ENCODE assay signal across 22 cellular contexts in the genomic region with DNA sequence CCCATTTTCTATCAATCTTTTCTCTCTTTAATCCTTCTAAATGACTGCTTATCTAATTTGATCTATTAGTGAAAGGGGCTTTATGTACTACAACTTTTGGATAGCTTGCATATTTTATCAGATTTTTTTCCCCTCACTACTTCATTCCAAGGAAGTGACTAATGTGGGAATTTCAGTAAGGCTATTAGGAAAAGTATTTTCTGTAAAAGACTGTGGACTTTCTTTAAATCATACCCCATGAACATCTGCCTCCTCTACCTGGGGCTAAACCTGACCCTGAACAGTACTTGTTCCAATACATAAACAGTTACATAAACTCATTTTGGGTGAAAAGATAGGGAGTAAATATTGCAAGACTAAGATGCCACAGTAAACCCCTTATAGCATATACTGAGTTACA.
A peak's percentile ranks its signal among the peaks of the same experiment; 100 is the strongest.
DNase-seq lines count a peak whose midpoint lies in the region; ATAC-seq and TF ChIP-seq lines count a peak whose summit lies in the region.
"Had no signal": no experiment of that assay in that cellular context is flagged by ENCODE, and none has a peak within 500 bp of the region (broad histone marks: within the 10 kb centered on the region; RNA-seq: fewer than 3 reads in every experiment).

No MANE protein-coding gene starts in this region.

- TF ChIP-seq CTCF in mammary epithelial cell (conservative IDR thresholded peaks at IDR 0.05 in 1 of 2, IDR thresholded peaks at IDR 0.05 in 1 of 2; ENCODE audit: extremely low read depth in 1 of 2, insufficient read depth in 1 of 2, low read depth in 1 of 2, low read length in 2 of 2), result no peak
- TF ChIP-seq CTCF in breast epithelium (IDR thresholded peaks at IDR 0.05), result no peak
- no peak for TF ChIP-seq CTCF in esophagus squamous epithelium (IDR thresholded peaks at IDR 0.05)
- TF ChIP-seq CTCF in CD14-positive monocyte (IDR thresholded peaks at IDR 0.05), result no peak

- in situ Hi-C loops in mammary epithelial cell (cut with MboI; ENCODE audit: low sequenced_read_pairs in 2 of 2), result no loop called here

- intact Hi-C loops in mammary epithelial cell (cut with micrococcal nuclease), result no loop called here
- intact Hi-C loops in breast epithelium (cut with DNase I; ENCODE audit: low total_unique reads), result no loop called here
- intact Hi-C loops in esophagus squamous epithelium (cut with DNase I), result no loop called here
- intact Hi-C loops in CD14-positive monocyte (cut with micrococcal nuclease), result no loop called here

- no peak overlapping the region for H3K9ac ChIP-seq in mammary epithelial cell (ENCODE audit: insufficient read depth, low read length)
- H3K9ac ChIP-seq: BLaER1 treated with 17β-estradiol and CSF1 and Interleukin-3, amounts not matched to agents 10 nM and 100 nM had no signal

- H3K27ac ChIP-seq in mammary epithelial cell (ENCODE audit: insufficient read depth, low read depth, low read length) (no peak overlapping the region), breast epithelium (no peak overlapping the region), esophagus squamous epithelium (no peak overlapping the region)
- H3K27ac ChIP-seq: 22Rv1; BLaER1 treated with 17β-estradiol and CSF1 and Interleukin-3, amounts not matched to agents 10 nM and 100 nM; PC-9 had no signal

- no peak overlapping the region for H3K27ac Mint-ChIP-seq in CD14-positive monocyte
- H3K27ac Mint-ChIP-seq: activated naive CD8-positive, alpha-beta T cell; dendritic cell treated with granulocyte-macrophage colony-stimulating factor and Interleukin-4, amounts not matched to agents 40 ng/mL and 50 ng/mL, for 4 days; stimulated activated naive B cell treated with anti-CD40 and anti-IgM and Interleukin-4, amounts not matched to agents 10 μg/mL and 1 μg/mL and 100 μg/mL, for 72 hours had no signal

- H3K79me2 ChIP-seq in mammary epithelial cell (ENCODE audit: insufficient read depth, low read length), result no peaks in the 10 kb centered on the region

- H3K4me3 ChIP-seq in mammary epithelial cell (replicated peaks in 1 of 3; ENCODE audit: insufficient read depth in 1 of 3, low read depth in 2 of 3, low read length in 3 of 3) (no peak overlapping the region), breast epithelium (no peak overlapping the region), esophagus squamous epithelium (no peak overlapping the region)
- H3K4me3 ChIP-seq: BLaER1 treated with 17β-estradiol and CSF1 and Interleukin-3, amounts not matched to agents 10 nM and 100 nM; PC-9 had no signal

- dilution Hi-C loops in mammary epithelial cell (cut with HindIII; ENCODE audit: low sequenced_read_pairs), result no loop called here

- H3K9me3 Mint-ChIP-seq in CD14-positive monocyte, result peaks cover 0 to 3% (median 1%) of the 10 kb centered on the region in 7 donors
- H3K9me3 Mint-ChIP-seq: dendritic cell treated with granulocyte-macrophage colony-stimulating factor and Interleukin-4, amounts not matched to agents 40 ng/mL and 50 ng/mL, for 4 days had no signal

- H3K36me3 Mint-ChIP-seq in CD14-positive monocyte, result no peaks in the 10 kb centered on the region
- H3K36me3 Mint-ChIP-seq: activated naive CD8-positive, alpha-beta T cell; stimulated activated naive B cell treated with anti-CD40 and anti-IgM and Interleukin-4, amounts not matched to agents 10 μg/mL and 1 μg/mL and 100 μg/mL, for 72 hours had no signal

- H3K27me3 ChIP-seq in mammary epithelial cell (ENCODE audit: insufficient read depth, low read length) (no peaks in the 10 kb centered on the region), breast epithelium (no peaks in the 10 kb centered on the region), esophagus squamous epithelium (no peaks in the 10 kb centered on the region)
- H3K27me3 ChIP-seq: BLaER1 treated with 17β-estradiol and CSF1 and Interleukin-3, amounts not matched to agents 10 nM and 100 nM had no signal

- ATAC-seq in HG02885 (IDR thresholded peaks at IDR 0.05; ENCODE audit: poor library complexity, unreplicated experiment), result no peak
- ATAC-seq: left ventricle myocardium superior; right cardiac atrium; stimulated activated naive B cell treated with anti-CD40 and anti-IgM and Interleukin-4, amounts not matched to agents 10 μg/mL and 1 μg/mL and 100 μg/mL, for 72 hours had no signal

- DNase-seq in mammary epithelial cell, result no peak
- no peak for DNase-seq in breast epithelium (ENCODE audit: low spot score in 2 of 2)
- peak; percentile 57 for DNase-seq in astrocyte of the hippocampus (ENCODE audit: low read depth, low spot score)
- peak; percentile 29 for DNase-seq in iris pigment epithelial cell (ENCODE audit: low read depth)
- no peak for DNase-seq in esophagus squamous epithelium (lab: John Stamatoyannopoulos, UW)
- DNase-seq in SK-N-DZ (ENCODE audit: low spot score), result no peak
- DNase-seq in CD14-positive monocyte (ENCODE audit: low spot score), result no peak
- DNase-seq: activated CD4-positive, CD25-positive, alpha-beta regulatory T cell treated with anti-CD3 and anti-CD28 coated beads, Interleukin-2, amount 50 U/mL, for 72 hours; glutamatergic neuron; left ventricle myocardium superior; MM.1S; NCI-H146; NCI-H82; nucleus accumbens; PC-9; stimulated activated naive B cell treated with anti-CD40 and anti-IgM and Interleukin-4, amounts not matched to agents 10 μg/mL and 1 μg/mL and 100 μg/mL, for 72 hours had no signal

- CTCF ChIA-PET in mammary epithelial cell (lab: Charles Lee; ENCODE audit: low non-redundant PET), result no interaction called here

- no peaks in the 10 kb centered on the region for H3K27me3 Mint-ChIP-seq in CD14-positive monocyte (ENCODE audit: low read depth in 3 of 3)
- H3K27me3 Mint-ChIP-seq: activated naive CD8-positive, alpha-beta T cell; dendritic cell treated with granulocyte-macrophage colony-stimulating factor and Interleukin-4, amounts not matched to agents 40 ng/mL and 50 ng/mL, for 4 days; stimulated activated naive B cell treated with anti-CD40 and anti-IgM and Interleukin-4, amounts not matched to agents 10 μg/mL and 1 μg/mL and 100 μg/mL, for 72 hours had no signal

- TF ChIP-seq POLR2A in breast epithelium (IDR thresholded peaks at IDR 0.05) (no peak), esophagus squamous epithelium (IDR thresholded peaks at IDR 0.05) (no peak)

- H3K4me1 ChIP-seq in mammary epithelial cell (ENCODE audit: insufficient read depth, low read length) (peaks cover 12% of the 10 kb centered on the region), breast epithelium (no peaks in the 10 kb centered on the region), esophagus squamous epithelium (peaks cover 0 to 4% (median 0%) of the 10 kb centered on the region in 3 donors)

- peak overlapping the region; percentile 6 for H2AFZ ChIP-seq in mammary epithelial cell (ENCODE audit: low read depth, low read length)
- H2AFZ ChIP-seq: PC-9 had no signal

- peaks cover 9% of the 10 kb centered on the region for H3K4me1 Mint-ChIP-seq in CD14-positive monocyte
- H3K4me1 Mint-ChIP-seq: stimulated activated naive B cell treated with anti-CD40 and anti-IgM and Interleukin-4, amounts not matched to agents 10 μg/mL and 1 μg/mL and 100 μg/mL, for 72 hours had no signal

- BruUV-seq in mammary epithelial cell (replicated peaks; lab: Mats Ljungman, UMichigan), result no TSS peak

- H3K9me3 ChIP-seq in mammary epithelial cell (replicated peaks; ENCODE audit: insufficient read depth, low read length), result no peaks in the 10 kb centered on the region
- H3K9me3 ChIP-seq in breast epithelium, result no peaks in the 10 kb centered on the region
- no peaks in the 10 kb centered on the region for H3K9me3 ChIP-seq in esophagus squamous epithelium
- H3K9me3 ChIP-seq: BLaER1 treated with 17β-estradiol and CSF1 and Interleukin-3, amounts not matched to agents 10 nM and 100 nM had no signal

- no peak overlapping the region for H3K4me2 ChIP-seq in mammary epithelial cell (ENCODE audit: insufficient read depth, low read depth, low read length)
- H3K4me2 ChIP-seq: BLaER1 treated with 17β-estradiol and CSF1 and Interleukin-3, amounts not matched to agents 10 nM and 100 nM; PC-9 had no signal

- H3K4me3 Mint-ChIP-seq in CD14-positive monocyte, result no peak overlapping the region
- H3K4me3 Mint-ChIP-seq: activated naive CD8-positive, alpha-beta T cell; dendritic cell treated with granulocyte-macrophage colony-stimulating factor and Interleukin-4, amounts not matched to agents 40 ng/mL and 50 ng/mL, for 4 days; stimulated activated naive B cell treated with anti-CD40 and anti-IgM and Interleukin-4, amounts not matched to agents 10 μg/mL and 1 μg/mL and 100 μg/mL, for 72 hours had no signal

- H3K36me3 ChIP-seq in mammary epithelial cell (ENCODE audit: insufficient read depth, low read length) (no peaks in the 10 kb centered on the region), breast epithelium (no peaks in the 10 kb centered on the region), esophagus squamous epithelium (no peaks in the 10 kb centered on the region)
- H3K36me3 ChIP-seq: BLaER1 treated with 17β-estradiol and CSF1 and Interleukin-3, amounts not matched to agents 10 nM and 100 nM had no signal

- no peaks in the 10 kb centered on the region for H4K20me1 ChIP-seq in mammary epithelial cell (ENCODE audit: insufficient read depth, low read length)
- H4K20me1 ChIP-seq: BLaER1 treated with 17β-estradiol and CSF1 and Interleukin-3, amounts not matched to agents 10 nM and 100 nM had no signal

Comparison
In these comparisons a context has a peak if more than half of its experiments do, and no peak if none do; other contexts are left out.
1. DNase-seq: peak in astrocyte of the hippocampus (single experiment) and iris pigment epithelial cell (single experiment); none in mammary epithelial cell (single experiment), breast epithelium (0 of 2), esophagus squamous epithelium (single experiment), SK-N-DZ (single experiment) and CD14-positive monocyte (single experiment).